Comparison of ENCODE assay signal across 21 cellular contexts in the genomic region with DNA sequence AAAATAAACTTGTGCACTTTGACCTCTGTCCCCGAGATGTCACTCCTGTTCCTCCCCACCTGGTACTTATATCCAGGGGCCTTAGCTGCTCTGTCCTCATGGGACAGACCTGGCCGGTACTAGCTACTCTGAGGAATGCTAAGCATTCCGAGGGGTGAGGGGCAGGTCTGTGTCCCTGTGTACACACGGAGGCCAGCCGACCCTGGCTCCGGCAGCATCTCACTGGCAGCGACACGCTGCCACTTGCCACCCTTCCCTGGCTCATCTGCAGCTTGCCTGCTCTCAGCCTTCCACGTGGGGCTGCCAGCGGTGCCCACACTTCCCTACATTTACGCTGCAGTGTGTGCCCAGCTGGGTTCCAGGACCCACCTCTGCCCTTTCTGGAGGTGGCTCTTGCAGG. TPM values are rescaled to one million over a fixed set of nuclear protein-coding genes. Genes with fewer than 3 reads are reported as not detected.
DNase-seq lines count a peak whose midpoint lies in the region; ATAC-seq, FAIRE-seq and TF ChIP-seq lines count a peak whose summit lies in the region.
"Had no signal": no experiment of that assay in that cellular context is flagged by ENCODE, and none has a peak within 500 bp of the region (broad histone marks: within the 10 kb centered on the region; RNA-seq: fewer than 3 reads in every experiment).

No MANE protein-coding gene starts in this region.

- WGBS in endodermal cell (ENCODE audit: insufficient coverage in 1 of 2, insufficient read length in 1 of 2), 2 experiments, result 65 to 66% methylated on average over 9 to 11 of the region's 11 CpGs

- DNase-seq in HuH-7 (ENCODE audit: low spot score) (peak; percentile 86), endodermal cell (peak; percentile 84), kidney (peak; percentile 75), retina (peak; percentile 45), CD1c-positive myeloid dendritic cell (ENCODE audit: extremely low spot score) (no peak), Ammon's horn (ENCODE audit: low spot score) (no peak)
- DNase-seq: activated CD4-positive, alpha-beta memory T cell treated with anti-CD3 and anti-CD28 coated beads, Interleukin-2, amount 10 ng/mL, durations not matched to agents 7 days and 5 days; activated naive CD8-positive, alpha-beta T cell treated with anti-CD3 and anti-CD28 coated beads, Interleukin-2, amount 50 U/mL, for 24 hours; caudate nucleus; GDM1; HFFc6; NCI-H1105; NCI-H2171 treated with DMSO at 0.1 percent for 48 hours; stimulated activated CD4-positive, alpha-beta T cell treated with anti-CD3 and anti-CD28 coated beads, Interleukin-2, amount 100 ng/mL, for 48 hours had no signal

- H3K9me3 ChIP-seq in endodermal cell (ENCODE audit: control insufficient read depth, low read length) (no peaks in the 10 kb centered on the region), kidney (ENCODE audit: control insufficient read depth in 1 of 2, low read length in 2 of 2) (no peaks in the 10 kb centered on the region)
- H3K9me3 ChIP-seq: suprapubic skin had no signal

- no peak for FAIRE-seq in kidney (lab: Jason Lieb, UNC)
- FAIRE-seq: GM12892 had no signal

- no peaks in the 10 kb centered on the region for H3K9me3 Mint-ChIP-seq in endodermal cell
- H3K9me3 Mint-ChIP-seq: activated CD4-positive, alpha-beta memory T cell treated with anti-CD3 and anti-CD28 coated beads, Interleukin-2, amount 10 ng/mL, durations not matched to agents 7 days and 5 days; activated naive CD8-positive, alpha-beta T cell treated with anti-CD3 and anti-CD28 coated beads, Interleukin-2, amount 50 U/mL, for 24 hours; activated T-helper 1 cell treated with anti-CD3 and anti-CD28 coated beads, Interleukin-12 subunit alpha, Interleukin-12 subunit beta, Interleukin-2, Interleukin-4 antibody, amounts not matched to agents 30 ng/mL and 10 ng/mL and 1 ng/mL, durations not matched to agents 14 hours and 24 hours and 36 hours; HFFc6 had no signal

- H3K36me3 ChIP-seq in endodermal cell (ENCODE audit: control insufficient read depth, insufficient read depth, low read length), result peaks cover 11% of the 10 kb centered on the region
- H3K36me3 ChIP-seq in kidney (ENCODE audit: control insufficient read depth in 1 of 2, insufficient read depth in 2 of 2, low read length in 2 of 2), result peaks cover 3 to 30% of the 10 kb centered on the region in 2 donors

- no peaks in the 10 kb centered on the region for H3K27me3 Mint-ChIP-seq in endodermal cell (ENCODE audit: insufficient read depth)
- H3K27me3 Mint-ChIP-seq: activated CD4-positive, alpha-beta memory T cell treated with anti-CD3 and anti-CD28 coated beads, Interleukin-2, amount 10 ng/mL, durations not matched to agents 7 days and 5 days; activated naive CD8-positive, alpha-beta T cell treated with anti-CD3 and anti-CD28 coated beads, Interleukin-2, amount 50 U/mL, for 24 hours had no signal

- peaks cover 14% of the 10 kb centered on the region for H3K36me3 Mint-ChIP-seq in endodermal cell (ENCODE audit: low read depth)

- H3K9ac ChIP-seq in endodermal cell (ENCODE audit: extremely low read depth, low read length, poor library complexity, severe bottlenecking), result peak overlapping the region; percentile 20
- H3K9ac ChIP-seq in kidney (ENCODE audit: low read length in 2 of 2), result no peak overlapping the region
- H3K9ac ChIP-seq: KMS-11 had no signal

- H3K4me1 ChIP-seq in endodermal cell (ENCODE audit: control insufficient read depth, insufficient read depth, low read length) (peaks cover 13% of the 10 kb centered on the region), kidney (ENCODE audit: control insufficient read depth in 1 of 2, insufficient read depth in 1 of 2, low read depth in 1 of 2, low read length in 2 of 2) (peaks cover 0 to 2% of the 10 kb centered on the region in 2 donors)

- no peaks in the 10 kb centered on the region for H3K27me3 ChIP-seq in endodermal cell (ENCODE audit: control insufficient read depth, insufficient read depth, low read length, poor library complexity, severe bottlenecking)
- H3K27me3 ChIP-seq: suprapubic skin had no signal

- H3K27ac ChIP-seq in endodermal cell (ENCODE audit: low read depth, low read length) (no peak overlapping the region), kidney (ENCODE audit: low read depth in 2 of 2, low read length in 2 of 2) (peak overlapping the region in 1 of 2 donors; percentile 13)
- H3K27ac ChIP-seq: KMS-11, suprapubic skin had no signal

- ATAC-seq in HG03175 (IDR thresholded peaks at IDR 0.05; ENCODE audit: unreplicated experiment) (no peak), HG03039 (IDR thresholded peaks at IDR 0.05; ENCODE audit: unreplicated experiment) (no peak)
- ATAC-seq: activated naive CD8-positive, alpha-beta T cell treated with anti-CD3 and anti-CD28 coated beads, Interleukin-2, amount 50 U/mL, for 24 hours; sciatic nerve had no signal

- H3K4me3 ChIP-seq in endodermal cell (ENCODE audit: low read length) (no peak overlapping the region), kidney (ENCODE audit: low read length in 2 of 2) (no peak overlapping the region)
- H3K4me3 ChIP-seq: suprapubic skin had no signal

- peaks cover 13% of the 10 kb centered on the region for H3K4me1 Mint-ChIP-seq in endodermal cell
- H3K4me1 Mint-ChIP-seq: activated CD4-positive, alpha-beta memory T cell treated with anti-CD3 and anti-CD28 coated beads, Interleukin-2, amount 10 ng/mL, durations not matched to agents 7 days and 5 days; activated naive CD8-positive, alpha-beta T cell treated with anti-CD3 and anti-CD28 coated beads, Interleukin-2, amount 50 U/mL, for 24 hours had no signal

- intact Hi-C loops in kidney (cut with DNase I), result no loop called here

- peak overlapping the region; percentile 21 for H3K27ac Mint-ChIP-seq in endodermal cell
- H3K27ac Mint-ChIP-seq: activated CD4-positive, alpha-beta memory T cell treated with anti-CD3 and anti-CD28 coated beads, Interleukin-2, amount 10 ng/mL, durations not matched to agents 7 days and 5 days; activated naive CD8-positive, alpha-beta T cell treated with anti-CD3 and anti-CD28 coated beads, Interleukin-2, amount 50 U/mL, for 24 hours; activated T-helper 1 cell treated with anti-CD3 and anti-CD28 coated beads, Interleukin-12 subunit alpha, Interleukin-12 subunit beta, Interleukin-2, Interleukin-4 antibody, amounts not matched to agents 30 ng/mL and 10 ng/mL and 1 ng/mL, durations not matched to agents 14 hours and 24 hours and 36 hours; HFFc6 had no signal

- TF ChIP-seq CTCF in endodermal cell (conservative IDR thresholded peaks at IDR 0.05) (no peak), kidney (IDR thresholded peaks at IDR 0.05; ENCODE audit: borderline replicate concordance, extremely low read depth, insufficient read depth) (no peak)

- no peak overlapping the region for H3K4me3 Mint-ChIP-seq in endodermal cell
- H3K4me3 Mint-ChIP-seq: activated CD4-positive, alpha-beta memory T cell treated with anti-CD3 and anti-CD28 coated beads, Interleukin-2, amount 10 ng/mL, durations not matched to agents 7 days and 5 days; activated naive CD8-positive, alpha-beta T cell treated with anti-CD3 and anti-CD28 coated beads, Interleukin-2, amount 50 U/mL, for 24 hours; activated T-helper 1 cell treated with anti-CD3 and anti-CD28 coated beads, Interleukin-12 subunit alpha, Interleukin-12 subunit beta, Interleukin-2, Interleukin-4 antibody, amounts not matched to agents 30 ng/mL and 10 ng/mL and 1 ng/mL, durations not matched to agents 14 hours and 24 hours and 36 hours; HFFc6 had no signal

RNA-seq across cellular contexts. Expression of gene TEF, which starts 21.6 kb away (rescaled TPM):
- 1 to 10 TPM; 4.7 to 7.9 TPM for total RNA-seq in endodermal cell
- 10.7 TPM for polyA plus RNA-seq in endodermal cell (2013, experiment 1 of 2)
- polyA plus RNA-seq in endodermal cell (2013, experiment 2 of 2), result 10.4 TPM
- 34.9 TPM for total RNA-seq in kidney
- 19.4 TPM for polyA plus RNA-seq in kidney (ENCODE audit: insufficient read depth, low read depth, low replicate concordance)

RNA-seq across cellular contexts. Expression of gene ZC3H7B, which starts 58.8 kb away (rescaled TPM):
- total RNA-seq in endodermal cell, result 10 to 100 TPM; 70.9 to 74.2 TPM
- 40.4 TPM for polyA plus RNA-seq in endodermal cell (2013, experiment 1 of 2)
- 39.2 TPM for polyA plus RNA-seq in endodermal cell (2013, experiment 2 of 2)
- total RNA-seq in kidney, result 68.6 TPM
- polyA plus RNA-seq in kidney (ENCODE audit: insufficient read depth, low read depth, low replicate concordance), result 28.3 TPM

Comparison
In these comparisons a context has a peak if more than half of its experiments do, and no peak if none do; other contexts are left out.
1. DNase-seq: peak in HuH-7 (single experiment), endodermal cell (single experiment), kidney (single experiment) and retina (single experiment); none in CD1c-positive myeloid dendritic cell (single experiment) and Ammon's horn (single experiment).